In the genomic region with DNA sequence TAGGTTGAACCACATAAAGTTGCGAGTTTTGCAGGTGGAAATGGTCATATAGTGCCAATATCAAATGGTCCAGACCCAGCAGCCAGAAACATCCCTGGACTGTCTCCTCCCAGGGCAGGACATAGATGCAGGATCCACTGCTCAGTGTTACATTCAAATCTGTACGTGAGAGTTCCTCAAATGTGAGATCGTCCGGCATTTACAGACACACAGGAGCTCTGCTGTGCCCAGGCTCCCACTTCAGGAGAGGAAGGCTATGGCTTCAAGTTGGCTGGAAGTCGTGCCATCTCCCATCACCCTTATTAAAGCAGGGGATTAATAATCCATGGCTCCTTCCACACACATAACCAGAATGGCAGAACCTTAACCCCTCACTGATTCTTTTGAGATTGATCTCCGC, we compare ENCODE assay signal across 7 cellular contexts.
"Had no signal": no experiment of that assay in that cellular context is flagged by ENCODE, and none has a peak within 500 bp of the region (broad histone marks: within the 10 kb centered on the region; RNA-seq: fewer than 3 reads in every experiment).

No MANE protein-coding gene starts in this region.

- H3K27ac Mint-ChIP-seq: GM23338, H9, IgD-negative memory B cell had no signal

- H3K4me2 ChIP-seq: GM23338 had no signal

- H3K4me3 Mint-ChIP-seq: GM23338, H9, IgD-negative memory B cell had no signal

- ATAC-seq: GM23338, HepG2 had no signal

- H3K36me3 Mint-ChIP-seq: IgD-negative memory B cell had no signal

- H3K4me3 ChIP-seq: GM23338 had no signal

- H2AFZ ChIP-seq: GM23338 had no signal

- H3K4me1 Mint-ChIP-seq: GM23338, IgD-negative memory B cell had no signal

- H3K27ac ChIP-seq: HL-60 had no signal

- DNase-seq: H9, HCEC 1CT, KBM-7 had no signal
